1 cellular context compared by ENCODE assay signal in the genomic region with DNA sequence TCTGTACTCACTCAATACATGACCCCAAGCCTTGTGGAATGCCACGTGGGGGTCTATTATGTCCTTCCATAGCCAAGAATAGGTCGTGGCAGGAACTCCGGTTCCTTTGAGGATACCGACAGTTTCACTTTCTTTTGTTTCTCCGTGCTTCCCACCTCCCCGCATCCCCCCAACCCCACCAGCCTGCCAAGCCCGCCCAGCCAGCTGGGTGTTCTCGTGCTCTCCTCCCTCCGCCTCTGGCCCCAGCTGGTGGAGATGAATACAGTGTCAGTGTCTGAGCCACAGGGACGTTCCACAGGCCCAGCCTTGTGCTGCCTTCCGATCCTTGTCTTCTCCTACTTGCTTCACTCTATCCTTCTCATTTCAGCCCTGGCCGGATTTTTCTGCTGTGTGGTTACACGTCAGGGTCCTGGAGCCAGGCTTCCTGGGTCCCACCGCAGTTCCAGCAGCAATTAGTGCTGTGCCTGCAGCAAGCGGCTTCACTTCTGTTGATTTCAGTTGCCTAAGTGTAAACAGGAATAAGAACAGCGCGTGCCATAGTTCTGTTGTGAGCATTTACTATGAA.
TF ChIP-seq lines count a peak whose summit lies in the region.

No MANE protein-coding gene starts in this region.

TF ChIP-seq in SK-N-SH, 30 proteins besides CTCF, POLR2A, EP300 and RAD21 (continued from another document):
- TF ChIP-seq, protein P1, sequence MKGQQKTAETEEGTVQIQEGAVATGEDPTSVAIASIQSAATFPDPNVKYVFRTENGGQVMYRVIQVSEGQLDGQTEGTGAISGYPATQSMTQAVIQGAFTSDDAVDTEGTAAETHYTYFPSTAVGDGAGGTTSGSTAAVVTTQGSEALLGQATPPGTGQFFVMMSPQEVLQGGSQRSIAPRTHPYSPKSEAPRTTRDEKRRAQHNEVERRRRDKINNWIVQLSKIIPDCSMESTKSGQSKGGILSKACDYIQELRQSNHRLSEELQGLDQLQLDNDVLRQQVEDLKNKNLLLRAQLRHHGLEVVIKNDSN (IDR thresholded peaks at IDR 0.05; ENCODE audit: borderline replicate concordance, low read depth), result no peak
- TF ChIP-seq CHD2 (IDR thresholded peaks at IDR 0.05; ENCODE audit: low read length, partially characterized antibody) (no peak), EZH2phosphoT487 (IDR thresholded peaks at IDR 0.05; ENCODE audit: borderline replicate concordance, low read depth) (no peak), MXI1 (IDR thresholded peaks at IDR 0.05; ENCODE audit: low read depth, low read length) (no peak), TEAD4 (IDR thresholded peaks at IDR 0.05; ENCODE audit: borderline replicate concordance, insufficient read depth) (no peak), YY1 (IDR thresholded peaks at IDR 0.05; ENCODE audit: low read depth) (no peak), SIN3A (IDR thresholded peaks at IDR 0.05; ENCODE audit: borderline replicate concordance, low read depth, low read length) (no peak), MEF2A (IDR thresholded peaks at IDR 0.05; ENCODE audit: borderline replicate concordance, low read depth) (no peak), SMC3 (IDR thresholded peaks at IDR 0.05; ENCODE audit: low read depth, low read length) (no peak)
- TF ChIP-seq, protein P2, sequence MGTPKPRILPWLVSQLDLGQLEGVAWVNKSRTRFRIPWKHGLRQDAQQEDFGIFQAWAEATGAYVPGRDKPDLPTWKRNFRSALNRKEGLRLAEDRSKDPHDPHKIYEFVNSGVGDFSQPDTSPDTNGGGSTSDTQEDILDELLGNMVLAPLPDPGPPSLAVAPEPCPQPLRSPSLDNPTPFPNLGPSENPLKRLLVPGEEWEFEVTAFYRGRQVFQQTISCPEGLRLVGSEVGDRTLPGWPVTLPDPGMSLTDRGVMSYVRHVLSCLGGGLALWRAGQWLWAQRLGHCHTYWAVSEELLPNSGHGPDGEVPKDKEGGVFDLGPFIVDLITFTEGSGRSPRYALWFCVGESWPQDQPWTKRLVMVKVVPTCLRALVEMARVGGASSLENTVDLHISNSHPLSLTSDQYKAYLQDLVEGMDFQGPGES (IDR thresholded peaks at IDR 0.05; ENCODE audit: low read depth, low read length), result no peak
